In genomic region chr16:30548392-30549255, GRCh38 we compare ENCODE assay signal across 16 cellular contexts. TPM values are rescaled to one million over a fixed set of nuclear protein-coding genes. Genes with fewer than 3 reads are reported as not detected.
DNase-seq lines count a peak whose midpoint lies in the region; ATAC-seq, FAIRE-seq and TF ChIP-seq lines count a peak whose summit lies in the region.
"Had no signal": no experiment of that assay in that cellular context is flagged by ENCODE, and none has a peak within 500 bp of the region (broad histone marks: within the 10 kb centered on the region; RNA-seq: fewer than 3 reads in every experiment).

No MANE protein-coding gene starts in this region.

- TF ChIP-seq POLR2A in A549 (IDR thresholded peaks at IDR 0.05; ENCODE audit: low read length) = no peak

- H3K9me3 ChIP-seq in A549 (no peaks in the 10 kb centered on the region), hepatocyte (ENCODE audit: low read depth) (no peaks in the 10 kb centered on the region)
- H3K9me3 ChIP-seq: breast epithelium, vagina had no signal

- peaks cover 38% of the 10 kb centered on the region for H3K79me2 ChIP-seq in hepatocyte

- H3K36me3 ChIP-seq in hepatocyte (replicated peaks; ENCODE audit: insufficient read depth, low read depth) = no peaks in the 10 kb centered on the region
- H3K36me3 ChIP-seq: breast epithelium, vagina had no signal

- H3K27ac ChIP-seq in A549 (no peak overlapping the region; a peak in 1 of 6 replicates), hepatocyte (peak overlapping the region; percentile 83)
- H3K27ac ChIP-seq: breast epithelium, vagina had no signal

- FAIRE-seq in A549 (lab: Jason Lieb, UNC) = no peak
- FAIRE-seq: endometrium had no signal

- TF ChIP-seq CTCF in A549 (IDR thresholded peaks at IDR 0.05) = no peak
- TF ChIP-seq CTCF in hepatocyte (IDR thresholded peaks at IDR 0.05; ENCODE audit: poor library complexity) = no peak

- no peak overlapping the region for H3K27ac Mint-ChIP-seq in T-helper 2 cell treated with Interferon-gamma antibody and Interleukin-4, amounts not matched to agents 5 μg/mL and 100 μg/mL, for 36 hours

- H3K9me3 Mint-ChIP-seq in T-helper 2 cell treated with Interferon-gamma antibody and Interleukin-4, amounts not matched to agents 5 μg/mL and 100 μg/mL, for 36 hours = no peaks in the 10 kb centered on the region
- H3K9me3 Mint-ChIP-seq: natural killer cell had no signal

- ATAC-seq in A549 = peak in 1 of 2 experiments; percentile 21; a peak in 2 of 6 replicates
- ATAC-seq: natural killer cell had no signal

- H3K27me3 Mint-ChIP-seq in T-helper 2 cell treated with Interferon-gamma antibody and Interleukin-4, amounts not matched to agents 5 μg/mL and 100 μg/mL, for 36 hours (ENCODE audit: low read depth) = no peaks in the 10 kb centered on the region

- H3K4me1 ChIP-seq in A549 = peaks cover 11% of the 10 kb centered on the region
- H3K4me1 ChIP-seq in hepatocyte (ENCODE audit: insufficient read depth) = peaks cover 16% of the 10 kb centered on the region
- H3K4me1 ChIP-seq: breast epithelium had no signal

- no peak overlapping the region for H2AFZ ChIP-seq in hepatocyte

- no peak for TF ChIP-seq RAD21 in A549 (conservative IDR thresholded peaks at IDR 0.05 in 1 of 2, IDR thresholded peaks at IDR 0.05 in 1 of 2)

- 82% methylated on average over 8 of the region's 8 CpGs for WGBS in A549 (ENCODE audit: missing lambda C conversion rate)
- 43% methylated on average over 8 of the region's 8 CpGs for whole genome bisulfite sequencing in hepatocyte (ENCODE audit: low lambda C conversion rate, missing lambda C conversion rate)

- H3K4me1 Mint-ChIP-seq in T-helper 2 cell treated with Interferon-gamma antibody and Interleukin-4, amounts not matched to agents 5 μg/mL and 100 μg/mL, for 36 hours (ENCODE audit: low read depth) = peaks cover 37% of the 10 kb centered on the region

- no peak overlapping the region for H3K4me3 ChIP-seq in A549
- H3K4me3 ChIP-seq in hepatocyte = no peak overlapping the region
- H3K4me3 ChIP-seq: breast epithelium, vagina had no signal

- H3K4me3 Mint-ChIP-seq in T-helper 2 cell treated with Interferon-gamma antibody and Interleukin-4, amounts not matched to agents 5 μg/mL and 100 μg/mL, for 36 hours = no peak overlapping the region
- H3K4me3 Mint-ChIP-seq: natural killer cell had no signal

- no peaks in the 10 kb centered on the region for H3K9me2 ChIP-seq in hepatocyte (replicated peaks; ENCODE audit: insufficient read depth)

- no peak for DNase-seq in A549 (ENCODE audit: low read depth in 1 of 2, low spot score in 1 of 2)
- peak; percentile 12 for DNase-seq in NCI-H226
- no peak for DNase-seq in hepatocyte (ENCODE audit: low spot score)
- DNase-seq in A172 (ENCODE audit: low spot score) = no peak
- DNase-seq in NAMALWA (ENCODE audit: low spot score) = no peak
- DNase-seq in T-helper 2 cell treated with Interferon-gamma antibody and Interleukin-4, amounts not matched to agents 5 μg/mL and 100 μg/mL, for 36 hours (ENCODE audit: low spot score) = no peak
- DNase-seq: activated CD4-positive, alpha-beta T cell treated with anti-CD3 and anti-CD28 coated beads, Interleukin-2, amount 50 U/mL, for 48 hours; activated effector memory CD4-positive, alpha-beta T cell treated with Interleukin-2 at 50 U/mL for 16 hours; DMS79; natural killer cell; NCI-H1930; NCI-H774; RPMI8226 had no signal

- no peak for TF ChIP-seq EP300 in A549 (IDR thresholded peaks at IDR 0.05)

- POLR2A ChIA-PET in A549 (lab: Yijun Ruan, JAX) = interaction anchor here (0.5 to 1.5 kb wide), 2 partner anchors 10 to 122 kb away, joined by 3 to 4 read pairs; partner anchors contain the start of gene ZNF764

- CTCF ChIA-PET in A549 (lab: Yijun Ruan, JAX) = interaction anchor here (0.7 to 1.3 kb wide), 2 partner anchors 49 to 100 kb away, joined by 3 to 4 read pairs; no protein-coding TSS in a partner anchor

- peaks cover 18% of the 10 kb centered on the region for H3K36me3 Mint-ChIP-seq in T-helper 2 cell treated with Interferon-gamma antibody and Interleukin-4, amounts not matched to agents 5 μg/mL and 100 μg/mL, for 36 hours (ENCODE audit: low read depth)
- H3K36me3 Mint-ChIP-seq: natural killer cell had no signal

- no peaks in the 10 kb centered on the region for H3K27me3 ChIP-seq in hepatocyte
- H3K27me3 ChIP-seq: breast epithelium, vagina had no signal

- H3K4me2 ChIP-seq in A549 (peak overlapping the region; percentile 33; the same call in 1 of the 3 replicates), hepatocyte (peak overlapping the region; percentile 2)

- no peaks in the 10 kb centered on the region for H4K20me1 ChIP-seq in hepatocyte (ENCODE audit: insufficient read depth, poor library complexity, severe bottlenecking)

TF ChIP-seq in A549, 52 proteins besides CTCF, POLR2A, EP300 and RAD21 (continues in another document):
- TF ChIP-seq HES2 (IDR thresholded peaks at IDR 0.05) (no peak), MAX (IDR thresholded peaks at IDR 0.05) (no peak), ELK1 (IDR thresholded peaks at IDR 0.05; ENCODE audit: low read depth, low read length) (no peak), EHMT2 (IDR thresholded peaks at IDR 0.05; ENCODE audit: low read depth) (no peak), KDM5A (IDR thresholded peaks at IDR 0.05) (no peak), E2F6 (IDR thresholded peaks at IDR 0.05; ENCODE audit: borderline replicate concordance, low read depth) (no peak), NR3C1 (IDR thresholded peaks at IDR 0.05) (no peak)

RNA-seq across cellular contexts. Expression of gene ZNF764, which starts 9.6 kb away (rescaled TPM):
- 2.9 and 3.0 TPM in 2 replicates for polyA plus RNA-seq in A549 (2011; rRNA removed)
- 3.6 and 4.5 TPM in 2 replicates for polyA plus RNA-seq in A549 (2012; cell fraction: cytosol; rRNA removed)
- polyA plus RNA-seq in A549 (2012; cell fraction: nucleus; rRNA removed) = 5.7 and 6.5 TPM in 2 replicates
- polyA plus RNA-seq in A549 (2017; fragmentation: RNase III; extraction: RNeasy Plus Mini Kit Qiagen cat#74134 plus additional on column Dnase treatment) = 3.5 to 4.0 TPM (median 4.0 TPM) in 3 replicates
- polyA minus RNA-seq in A549 (2011; rRNA and poly(A)+ RNA removed) = 2.0 and 3.1 TPM in 2 replicates
- total RNA-seq in hepatocyte = 9.8 and 13.8 TPM in 2 replicates
- 12.1 and 12.5 TPM in 2 replicates for polyA plus RNA-seq in hepatocyte
- 7.3 and 8.1 TPM in 2 replicates for total RNA-seq in A172 (2014; rRNA removed; shearing (Covaris generic))

RNA-seq across cellular contexts. Expression of gene ZNF747, which starts 14.0 kb away (rescaled TPM):
- polyA plus RNA-seq in A549 (2011; rRNA removed) (4.8 and 5.2 TPM in 2 replicates), A549 (2017; fragmentation: RNase III; extraction: RNeasy Plus Mini Kit Qiagen cat#74134 plus additional on column Dnase treatment) (3.6 to 5.0 TPM (median 4.6 TPM) in 3 replicates), hepatocyte (9.9 and 10.5 TPM in 2 replicates)
- 2.6 and 4.2 TPM in 2 replicates for polyA plus RNA-seq in A549 (2012; cell fraction: cytosol; rRNA removed)
- 3.0 and 3.8 TPM in 2 replicates for polyA plus RNA-seq in A549 (2012; cell fraction: nucleus; rRNA removed)
- 4.3 and 4.9 TPM in 2 replicates for polyA minus RNA-seq in A549 (2011; rRNA and poly(A)+ RNA removed)
- 11.1 and 13.4 TPM in 2 replicates for total RNA-seq in hepatocyte
- total RNA-seq in A172 (2014; rRNA removed; shearing (Covaris generic)) = 2.0 and 2.5 TPM in 2 replicates

RNA-seq across cellular contexts. Expression of gene ZNF768, which starts 22.3 kb away (rescaled TPM):
- polyA plus RNA-seq in A549 (2011; rRNA removed) = 17.0 and 21.3 TPM in 2 replicates
- polyA plus RNA-seq in A549 (2012; cell fraction: cytosol; rRNA removed) = 24.5 and 43.7 TPM in 2 replicates
- polyA plus RNA-seq in A549 (2012; cell fraction: nucleus; rRNA removed) = 54.9 and 62.7 TPM in 2 replicates
- 27.3 to 33.6 TPM (median 31.3 TPM) in 3 replicates for polyA plus RNA-seq in A549 (2017; fragmentation: RNase III; extraction: RNeasy Plus Mini Kit Qiagen cat#74134 plus additional on column Dnase treatment)
- 11.0 and 11.3 TPM in 2 replicates for polyA minus RNA-seq in A549 (2011; rRNA and poly(A)+ RNA removed)
- total RNA-seq in hepatocyte = 37.6 and 44.1 TPM in 2 replicates
- 19.9 and 25.2 TPM in 2 replicates for polyA plus RNA-seq in hepatocyte
- 43.7 and 61.6 TPM in 2 replicates for total RNA-seq in A172 (2014; rRNA removed; shearing (Covaris generic))

RNA-seq across cellular contexts. Expression of gene ZNF688, which starts 22.9 kb away (rescaled TPM):
- polyA plus RNA-seq in A549 (2011; rRNA removed) (4.8 and 6.7 TPM in 2 replicates), A549 (2017; fragmentation: RNase III; extraction: RNeasy Plus Mini Kit Qiagen cat#74134 plus additional on column Dnase treatment) (4.6 to 5.4 TPM (median 4.8 TPM) in 3 replicates), hepatocyte (21.0 and 21.3 TPM in 2 replicates)
- polyA plus RNA-seq in A549 (2012; cell fraction: cytosol; rRNA removed) = 5.1 and 5.6 TPM in 2 replicates
- polyA plus RNA-seq in A549 (2012; cell fraction: nucleus; rRNA removed) = 3.5 and 4.5 TPM in 2 replicates
- 1.6 and 2.4 TPM in 2 replicates for polyA minus RNA-seq in A549 (2011; rRNA and poly(A)+ RNA removed)
- total RNA-seq in hepatocyte = 7.1 and 9.8 TPM in 2 replicates
- 6.9 and 11.9 TPM in 2 replicates for total RNA-seq in A172 (2014; rRNA removed; shearing (Covaris generic))

RNA-seq across cellular contexts. Expression of gene ZNF785, which starts 36.9 kb away (rescaled TPM):
- polyA plus RNA-seq in A549 (2011; rRNA removed) (not detected in 2 replicates), A549 (2017; fragmentation: RNase III; extraction: RNeasy Plus Mini Kit Qiagen cat#74134 plus additional on column Dnase treatment) (not detected in 3 replicates), hepatocyte (7.3 and 10.0 TPM in 2 replicates)
- not detected in 2 replicates for polyA plus RNA-seq in A549 (2012; cell fraction: cytosol; rRNA removed)
- not detected in 2 replicates for polyA plus RNA-seq in A549 (2012; cell fraction: nucleus; rRNA removed)
- polyA minus RNA-seq in A549 (2011; rRNA and poly(A)+ RNA removed) = not detected in 2 replicates
- total RNA-seq in hepatocyte = 10.8 and 11.7 TPM in 2 replicates
- not detected in 2 replicates for total RNA-seq in A172 (2014; rRNA removed; shearing (Covaris generic))
